In the genomic region with DNA sequence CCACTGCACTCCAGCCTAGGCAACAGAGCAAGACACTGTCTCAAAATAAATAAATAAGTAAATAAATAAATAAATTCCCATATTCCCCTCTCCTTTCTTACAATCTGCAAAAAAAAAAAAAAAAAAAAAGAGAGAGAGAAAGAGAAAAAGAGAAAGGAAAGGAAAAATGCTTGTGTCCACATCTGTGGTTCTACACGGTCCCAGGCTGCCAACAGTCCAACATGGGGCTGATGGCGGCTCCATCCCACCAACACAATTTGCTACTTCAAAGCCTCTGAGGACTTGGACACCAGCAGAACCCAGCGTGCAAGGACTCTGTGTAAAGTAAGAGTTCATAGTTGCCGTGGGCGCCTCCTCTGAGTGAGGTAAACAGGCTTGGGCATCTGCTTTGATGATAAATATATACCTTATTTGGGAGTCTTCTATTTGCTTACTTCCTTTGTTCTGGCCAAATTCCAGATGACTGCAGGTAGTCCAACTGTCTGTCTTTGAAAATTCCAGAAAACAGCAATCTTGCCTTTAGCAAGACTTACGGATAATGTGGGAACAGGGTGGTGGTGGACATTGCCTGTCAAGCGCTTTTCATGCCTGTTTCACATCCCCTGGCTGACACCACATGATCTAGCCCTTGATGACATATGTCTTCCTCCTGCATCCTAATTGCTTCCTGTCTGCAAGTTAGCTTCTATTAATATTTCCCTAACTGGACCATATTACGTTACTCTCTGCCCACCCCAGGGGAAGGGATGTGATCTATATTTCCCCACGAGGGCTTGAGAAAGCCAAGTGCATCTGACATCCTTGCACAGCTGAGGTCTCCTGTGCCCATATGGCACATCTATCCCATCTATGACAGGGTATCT, we compare ENCODE assay signal across 8 cellular contexts. TPM values are rescaled to one million over a fixed set of nuclear protein-coding genes. Genes with fewer than 3 reads are reported as not detected.
A peak's percentile ranks its signal among the peaks of the same experiment; 100 is the strongest.
DNase-seq lines count a peak whose midpoint lies in the region; ATAC-seq and TF ChIP-seq lines count a peak whose summit lies in the region.

No MANE protein-coding gene starts in this region.

- TF ChIP-seq POLR2A in erythroblast (IDR thresholded peaks at IDR 0.05; ENCODE audit: low read length) = no peak

- peaks cover 79% of the 10 kb centered on the region for H3K4me1 Mint-ChIP-seq in activated naive CD4-positive, alpha-beta T cell treated with anti-CD3 and anti-CD28 coated beads for 36 hours (ENCODE audit: low read depth)
- H3K4me1 Mint-ChIP-seq in activated CD4-positive, alpha-beta memory T cell treated with anti-CD3 and anti-CD28 coated beads for 36 hours (ENCODE audit: low read depth) = peaks cover 81% of the 10 kb centered on the region

- no peaks in the 10 kb centered on the region for H3K27me3 Mint-ChIP-seq in activated naive CD4-positive, alpha-beta T cell treated with anti-CD3 and anti-CD28 coated beads for 36 hours (ENCODE audit: low read depth)
- no peaks in the 10 kb centered on the region for H3K27me3 Mint-ChIP-seq in activated CD4-positive, alpha-beta memory T cell treated with anti-CD3 and anti-CD28 coated beads for 36 hours

- no peaks in the 10 kb centered on the region for H3K9me3 Mint-ChIP-seq in activated naive CD4-positive, alpha-beta T cell treated with anti-CD3 and anti-CD28 coated beads for 36 hours
- H3K9me3 Mint-ChIP-seq in activated naive CD4-positive, alpha-beta T cell treated with anti-CD3 and anti-CD28 coated beads, Interleukin-2, amount 50 U/mL, for 72 hours = no peaks in the 10 kb centered on the region
- no peaks in the 10 kb centered on the region for H3K9me3 Mint-ChIP-seq in activated CD4-positive, alpha-beta memory T cell treated with anti-CD3 and anti-CD28 coated beads for 36 hours

- H3K36me3 Mint-ChIP-seq in activated naive CD4-positive, alpha-beta T cell treated with anti-CD3 and anti-CD28 coated beads for 36 hours (ENCODE audit: low read depth) = peaks cover 32% of the 10 kb centered on the region
- peaks cover 0 to 56% of the 10 kb centered on the region in 2 donors for H3K36me3 Mint-ChIP-seq in activated naive CD4-positive, alpha-beta T cell treated with anti-CD3 and anti-CD28 coated beads, Interleukin-2, amount 50 U/mL, for 72 hours
- H3K36me3 Mint-ChIP-seq in activated CD4-positive, alpha-beta memory T cell treated with anti-CD3 and anti-CD28 coated beads for 36 hours = peaks cover 32% of the 10 kb centered on the region

- no peaks in the 10 kb centered on the region for H3K9me3 ChIP-seq in thoracic aorta
- 0 out of 2 replicates have a peak, but pooled peaks cover 2% of the 10 kb centered on the region for H3K9me3 ChIP-seq in MG63

- peaks cover 16 to 68% of the 10 kb centered on the region in 2 donors for H3K4me1 ChIP-seq in thoracic aorta (ENCODE audit: control insufficient read depth in 1 of 2, low read depth in 2 of 2)

- CTCF ChIA-PET in activated naive CD4-positive, alpha-beta T cell treated with anti-CD3 and anti-CD28 coated beads for 36 hours (lab: Charles Lee) = interaction anchor here (0.7 kb wide), 1 partner anchor 13 kb away, joined by 3 read pairs; no protein-coding TSS in a partner anchor
- CTCF ChIA-PET in activated CD4-positive, alpha-beta memory T cell treated with anti-CD3 and anti-CD28 coated beads for 36 hours (lab: Charles Lee) = interaction anchor here (1.1 kb wide), 1 partner anchor 45 kb away, joined by 5 read pairs; no protein-coding TSS in a partner anchor

- TF ChIP-seq CTCF in thoracic aorta (IDR thresholded peaks at IDR 0.05) = no peak

- peak overlapping the region; percentile 69 for H3K27ac Mint-ChIP-seq in activated naive CD4-positive, alpha-beta T cell treated with anti-CD3 and anti-CD28 coated beads for 36 hours
- peak overlapping the region in 1 of 2 donors; percentile 19 for H3K27ac Mint-ChIP-seq in activated naive CD4-positive, alpha-beta T cell treated with anti-CD3 and anti-CD28 coated beads, Interleukin-2, amount 50 U/mL, for 72 hours
- H3K27ac Mint-ChIP-seq in activated CD4-positive, alpha-beta memory T cell treated with anti-CD3 and anti-CD28 coated beads for 36 hours = peak overlapping the region; percentile 53

- H3K36me3 ChIP-seq in thoracic aorta = no peaks in the 10 kb centered on the region
- H3K36me3 ChIP-seq in MG63 = peaks cover 28% of the 10 kb centered on the region

- H3K27me3 ChIP-seq in thoracic aorta (replicated peaks; ENCODE audit: insufficient read depth) (no peaks in the 10 kb centered on the region), MG63 (no peaks in the 10 kb centered on the region)

- intact Hi-C loops in activated naive CD4-positive, alpha-beta T cell treated with anti-CD3 and anti-CD28 coated beads for 36 hours (cut with micrococcal nuclease) = no loop called here
- intact Hi-C loops in activated CD4-positive, alpha-beta memory T cell treated with anti-CD3 and anti-CD28 coated beads for 36 hours (cut with micrococcal nuclease) = no loop called here

- H3K27ac ChIP-seq in thoracic aorta = no peak overlapping the region

- DNase-seq in activated naive CD4-positive, alpha-beta T cell treated with anti-CD3 and anti-CD28 coated beads for 36 hours = no peak
- no peak for DNase-seq in activated naive CD4-positive, alpha-beta T cell treated with anti-CD3 and anti-CD28 coated beads, Interleukin-2, amount 50 U/mL, for 72 hours (ENCODE audit: low spot score in 2 of 2)
- no peak for DNase-seq in activated CD4-positive, alpha-beta memory T cell treated with anti-CD3 and anti-CD28 coated beads for 36 hours
- DNase-seq in thoracic aorta (ENCODE audit: low spot score) = no peak
- DNase-seq in erythroblast (lab: John Stamatoyannopoulos, UW) = no peak
- DNase-seq in MG63 = no peak
- no peak for DNase-seq in activated CD4-positive, alpha-beta T cell treated with anti-CD3 and anti-CD28 coated beads, Interleukin-2, amount 50 U/mL, for 48 hours

- no peak overlapping the region for H3K4me3 ChIP-seq in thoracic aorta
- no peak overlapping the region for H3K4me3 ChIP-seq in MG63

- POLR2A ChIA-PET in activated CD4-positive, alpha-beta memory T cell treated with anti-CD3 and anti-CD28 coated beads for 36 hours (lab: Charles Lee) = interaction anchor here (0.8 to 1.4 kb wide), 3 partner anchors 8 to 9 kb away, joined by 4 to 5 read pairs (median 4); no protein-coding TSS in a partner anchor

- no peak overlapping the region for H3K4me3 Mint-ChIP-seq in activated naive CD4-positive, alpha-beta T cell treated with anti-CD3 and anti-CD28 coated beads for 36 hours
- no peak overlapping the region for H3K4me3 Mint-ChIP-seq in activated CD4-positive, alpha-beta memory T cell treated with anti-CD3 and anti-CD28 coated beads for 36 hours

- ATAC-seq in activated naive CD4-positive, alpha-beta T cell treated with anti-CD3 and anti-CD28 coated beads, Interleukin-2, amount 50 U/mL, for 72 hours = no peak
- ATAC-seq in HG03066 (IDR thresholded peaks at IDR 0.05; ENCODE audit: low read depth, unreplicated experiment) = peak; percentile 73
- ATAC-seq in thoracic aorta (ENCODE audit: insufficient number of reproducible peaks, low FRiP score, low read depth) = peak; percentile 10

RNA-seq across cellular contexts. Expression of gene LITAF, which starts 10.1 kb away (rescaled TPM):
- total RNA-seq in activated naive CD4-positive, alpha-beta T cell treated with anti-CD3 and anti-CD28 coated beads for 36 hours = 100 to 1,000 TPM; 171 to 174 TPM
- 100 to 1,000 TPM in 1 of 2 donors, 10 to 100 TPM in 1; 91.0 to 112 TPM for total RNA-seq in activated naive CD4-positive, alpha-beta T cell treated with anti-CD3 and anti-CD28 coated beads, Interleukin-2, amount 50 U/mL, for 72 hours
- total RNA-seq in activated CD4-positive, alpha-beta memory T cell treated with anti-CD3 and anti-CD28 coated beads for 36 hours = 100 to 1,000 TPM; 130 to 134 TPM
- 100 to 1,000 TPM; 124 to 146 TPM for total RNA-seq in thoracic aorta
- total RNA-seq in MG63 (2014; rRNA removed; shearing (Covaris generic); ENCODE audit: low replicate concordance) = 52.9 and 60.8 TPM in 2 replicates

Comparison
In these comparisons a context has a peak if more than half of its experiments do, and no peak if none do; other contexts are left out.
1. ATAC-seq: peak in HG03066 (single experiment) and thoracic aorta (single experiment); none in activated naive CD4-positive, alpha-beta T cell treated with anti-CD3 and anti-CD28 coated beads, Interleukin-2, amount 50 U/mL, for 72 hours (0 of 2).